29 cellular contexts compared by ENCODE assay signal in the genomic region with DNA sequence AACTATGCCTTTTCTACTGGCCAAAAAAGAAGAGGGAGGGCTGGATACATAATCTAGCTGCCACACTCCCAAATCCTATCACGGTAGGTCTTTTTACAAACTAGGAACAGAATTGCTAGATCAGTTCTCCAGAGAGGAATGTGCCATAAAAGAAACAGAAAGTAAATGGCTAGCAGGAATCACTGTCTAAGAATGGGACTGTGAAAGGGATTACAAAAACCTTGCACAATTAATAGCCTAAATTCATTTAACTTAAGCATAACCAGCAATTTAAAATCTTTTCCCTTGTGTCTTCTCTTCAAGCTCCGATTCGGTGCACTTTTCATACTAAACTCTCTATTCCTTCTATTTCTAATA. TPM values are rescaled to one million over a fixed set of nuclear protein-coding genes. Genes with fewer than 3 reads are reported as not detected.
DNase-seq lines count a peak whose midpoint lies in the region; ATAC-seq and TF ChIP-seq lines count a peak whose summit lies in the region.
"Had no signal": no experiment of that assay in that cellular context is flagged by ENCODE, and none has a peak within 500 bp of the region (broad histone marks: within the 10 kb centered on the region; RNA-seq: fewer than 3 reads in every experiment).

No MANE protein-coding gene starts in this region.

- no peaks in the 10 kb centered on the region for H3K9me3 ChIP-seq in left ventricle myocardium inferior (replicated peaks)

- peaks cover 42% of the 10 kb centered on the region for H3K4me1 ChIP-seq in left ventricle myocardium inferior

- intact Hi-C loops in left ventricle myocardium inferior (cut with micrococcal nuclease) (no loop called here), left cardiac atrium (cut with DNase I) (loop anchor here (10.0 kb wide), 2 partner anchors 102 to 312 kb away; no protein-coding TSS in a partner anchor)

- H3K4me1 Mint-ChIP-seq in brain: peaks cover 52% of the 10 kb centered on the region
- peaks cover 21% of the 10 kb centered on the region for H3K4me1 Mint-ChIP-seq in mesothelial cell of epicardium
- H3K4me1 Mint-ChIP-seq in natural killer cell treated with Interleukin-12 subunit alpha and Interleukin-12 subunit beta and Interleukin-15 and Interleukin-18, amount 100 ng/mL, for 72 hours (ENCODE audit: low read depth in 2 of 2): no peaks in the 10 kb centered on the region

- H3K9me3 Mint-ChIP-seq in brain (no peaks in the 10 kb centered on the region), mesothelial cell of epicardium (no peaks in the 10 kb centered on the region)
- H3K9me3 Mint-ChIP-seq in natural killer cell treated with Interleukin-12 subunit alpha and Interleukin-12 subunit beta and Interleukin-15 and Interleukin-18, amount 100 ng/mL, for 72 hours: no peaks in the 10 kb centered on the region
- H3K9me3 Mint-ChIP-seq: activated CD4-positive, alpha-beta memory T cell treated with anti-CD3 and anti-CD28 coated beads, Interleukin-2, amount 10 ng/mL, durations not matched to agents 7 days and 5 days; activated T-cell treated with anti-CD3 and anti-CD28 coated beads, Interleukin-2, amount 50 U/mL, for 24 hours; effector memory CD8-positive, alpha-beta T cell had no signal

- H3K27ac Mint-ChIP-seq in brain (peak overlapping the region in 3 of 5 experiments; percentile 45 to 88 (median 83)), mesothelial cell of epicardium (peak overlapping the region; percentile 66)
- no peak overlapping the region for H3K27ac Mint-ChIP-seq in natural killer cell treated with Interleukin-12 subunit alpha and Interleukin-12 subunit beta and Interleukin-15 and Interleukin-18, amount 100 ng/mL, for 72 hours
- H3K27ac Mint-ChIP-seq: activated CD4-positive, alpha-beta memory T cell treated with anti-CD3 and anti-CD28 coated beads, Interleukin-2, amount 10 ng/mL, durations not matched to agents 7 days and 5 days; activated T-cell treated with anti-CD3 and anti-CD28 coated beads, Interleukin-2, amount 50 U/mL, for 24 hours; effector memory CD8-positive, alpha-beta T cell had no signal

- DNase-seq in left ventricle myocardium inferior (no peak), left cardiac atrium (no peak), mesothelial cell of epicardium (ENCODE audit: low spot score in 2 of 2, unreplicated experiment in 2 of 2) (no peak), DMS79 (lab: John Stamatoyannopoulos, UW) (no peak)
- DNase-seq in activated CD4-positive, alpha-beta T cell treated with anti-CD3 and anti-CD28 coated beads, Interleukin-2, amount 50 U/mL, for 1 hour: no peak
- no peak for DNase-seq in natural killer cell treated with Interleukin-12 subunit alpha and Interleukin-12 subunit beta and Interleukin-15 and Interleukin-18, amount 100 ng/mL, for 72 hours (ENCODE audit: low spot score)
- DNase-seq: activated CD4-positive, alpha-beta memory T cell treated with anti-CD3 and anti-CD28 coated beads, Interleukin-2, amount 10 ng/mL, durations not matched to agents 7 days and 5 days; activated naive CD4-positive, alpha-beta T cell treated with Interleukin-2 at 50 U/mL for 16 hours; activated T-cell treated with anti-CD3 and anti-CD28 coated beads, Interleukin-2, amount 50 U/mL, for 24 hours; anterior cingulate cortex; effector memory CD8-positive, alpha-beta T cell; head of caudate nucleus; KG1; NCI-H1930; NCI-H2227 treated with DMSO at 0.1 percent for 48 hours; NCI-H82; right cardiac atrium; stimulated activated CD8-positive, alpha-beta memory T cell treated with anti-CD3 and anti-CD28 coated beads, Interleukin-4, amount 100 ng/mL, for 48 hours had no signal

- peaks cover 3% of the 10 kb centered on the region for H3K27me3 Mint-ChIP-seq in brain
- H3K27me3 Mint-ChIP-seq in mesothelial cell of epicardium (ENCODE audit: low read depth): no peaks in the 10 kb centered on the region
- H3K27me3 Mint-ChIP-seq in natural killer cell treated with Interleukin-12 subunit alpha and Interleukin-12 subunit beta and Interleukin-15 and Interleukin-18, amount 100 ng/mL, for 72 hours: no peaks in the 10 kb centered on the region
- H3K27me3 Mint-ChIP-seq: activated CD4-positive, alpha-beta memory T cell treated with anti-CD3 and anti-CD28 coated beads, Interleukin-2, amount 10 ng/mL, durations not matched to agents 7 days and 5 days; activated T-cell treated with anti-CD3 and anti-CD28 coated beads, Interleukin-2, amount 50 U/mL, for 24 hours had no signal

- H3K36me3 ChIP-seq in left ventricle myocardium inferior: peaks cover 8% of the 10 kb centered on the region

- peak overlapping the region; percentile 55 for H3K27ac ChIP-seq in left ventricle myocardium inferior (replicated peaks)

- H3K27me3 ChIP-seq in left ventricle myocardium inferior (ENCODE audit: low read depth): no peaks in the 10 kb centered on the region

- peaks cover 59% of the 10 kb centered on the region for H3K36me3 Mint-ChIP-seq in brain
- H3K36me3 Mint-ChIP-seq in mesothelial cell of epicardium: peaks cover 15% of the 10 kb centered on the region
- H3K36me3 Mint-ChIP-seq in natural killer cell treated with Interleukin-12 subunit alpha and Interleukin-12 subunit beta and Interleukin-15 and Interleukin-18, amount 100 ng/mL, for 72 hours: no peaks in the 10 kb centered on the region

- TF ChIP-seq CTCF in left ventricle myocardium inferior (IDR thresholded peaks at IDR 0.05; ENCODE audit: borderline replicate concordance): no peak
- no peak for TF ChIP-seq CTCF in brain (conservative IDR thresholded peaks at IDR 0.05)
- no peak for TF ChIP-seq CTCF in mesothelial cell of epicardium (IDR thresholded peaks at IDR 0.05; ENCODE audit: unreplicated experiment)

- ATAC-seq in left cardiac atrium (no peak), HG02763 (IDR thresholded peaks at IDR 0.05; ENCODE audit: unreplicated experiment) (no peak)
- no peak for ATAC-seq in natural killer cell treated with Interleukin-12 subunit alpha and Interleukin-12 subunit beta and Interleukin-15 and Interleukin-18, amount 100 ng/mL, for 72 hours
- ATAC-seq: effector memory CD8-positive, alpha-beta T cell had no signal

- H3K4me3 Mint-ChIP-seq in brain: peak overlapping the region in 1 of 5 experiments; percentile 48
- no peak overlapping the region for H3K4me3 Mint-ChIP-seq in mesothelial cell of epicardium
- H3K4me3 Mint-ChIP-seq in natural killer cell treated with Interleukin-12 subunit alpha and Interleukin-12 subunit beta and Interleukin-15 and Interleukin-18, amount 100 ng/mL, for 72 hours: no peak overlapping the region
- H3K4me3 Mint-ChIP-seq: activated CD4-positive, alpha-beta memory T cell treated with anti-CD3 and anti-CD28 coated beads, Interleukin-2, amount 10 ng/mL, durations not matched to agents 7 days and 5 days; activated T-cell treated with anti-CD3 and anti-CD28 coated beads, Interleukin-2, amount 50 U/mL, for 24 hours; effector memory CD8-positive, alpha-beta T cell had no signal

- no peak overlapping the region for H3K4me3 ChIP-seq in left ventricle myocardium inferior

RNA-seq across cellular contexts. Expression of gene APOL5, which starts 35.1 kb away (rescaled TPM):
- total RNA-seq in left ventricle myocardium inferior (not detected), left cardiac atrium (not detected), mesothelial cell of epicardium (not detected in 3 replicates)
- polyA plus RNA-seq in brain (ENCODE audit: insufficient read depth, low read depth, low replicate concordance): not detected
- not detected for total RNA-seq in natural killer cell treated with Interleukin-12 subunit alpha and Interleukin-12 subunit beta and Interleukin-15 and Interleukin-18, amount 100 ng/mL, for 72 hours
- total RNA-seq: A172; activated CD4-positive, alpha-beta memory T cell treated with anti-CD3 and anti-CD28 coated beads, Interleukin-2, amount 10 ng/mL, durations not matched to agents 7 days and 5 days; chondrocyte; fibroblast of lung; liver; osteoblast; right cardiac atrium; SK-MEL-5; subcutaneous adipose tissue had no signal
- polyA plus RNA-seq: BJ, urinary bladder had no signal

Comparison
In these comparisons a context has a peak if more than half of its experiments do, and no peak if none do; other contexts are left out.
1. H3K27ac Mint-ChIP-seq: peak in brain (3 of 5) and mesothelial cell of epicardium (single experiment); none in natural killer cell treated with Interleukin-12 subunit alpha and Interleukin-12 subunit beta and Interleukin-15 and Interleukin-18, amount 100 ng/mL, for 72 hours (0 of 2).